In the genomic region with DNA sequence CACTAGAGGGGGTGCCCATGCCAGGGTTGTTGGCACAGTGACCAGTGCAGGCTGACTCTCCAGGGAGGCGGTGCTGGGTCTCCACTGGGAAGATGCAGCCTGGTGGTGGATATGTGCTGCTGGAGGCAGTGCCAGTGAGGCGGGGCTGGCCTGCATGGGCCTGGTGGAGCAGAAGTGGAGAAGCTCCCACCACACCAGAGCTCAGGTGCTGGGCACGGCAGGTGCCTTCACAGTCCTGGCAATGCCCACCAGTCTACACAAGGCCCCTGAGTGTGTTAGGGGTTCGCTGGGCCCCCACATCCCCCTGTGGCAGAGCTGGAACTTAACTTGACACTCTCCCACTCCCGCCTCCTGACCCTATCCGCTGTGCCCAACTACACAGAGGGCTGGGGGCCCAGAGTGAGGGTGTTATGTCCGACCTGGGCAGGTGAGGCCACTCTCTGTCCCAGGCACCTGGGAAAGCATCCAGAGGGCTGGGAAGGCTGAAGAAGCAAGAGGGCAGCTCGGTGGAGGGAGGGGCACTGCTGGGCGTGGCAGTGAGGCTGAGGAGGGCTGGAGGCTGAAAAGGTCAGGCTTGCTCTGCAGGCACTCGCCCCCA, we compare ENCODE assay signal across 19 cellular contexts.
DNase-seq lines count a peak whose midpoint lies in the region; ATAC-seq and TF ChIP-seq lines count a peak whose summit lies in the region.
"Had no signal": no experiment of that assay in that cellular context is flagged by ENCODE, and none has a peak within 500 bp of the region (broad histone marks: within the 10 kb centered on the region; RNA-seq: fewer than 3 reads in every experiment).

No MANE protein-coding gene starts in this region.

- DNase-seq in Peyer's patch (peak in 2 of 3 donors; percentile 40 to 44), WERI-Rb-1 (peak; percentile 5), left lung (peak; percentile 26 to 65), sciatic nerve (ENCODE audit: low spot score) (peak; percentile 52)
- DNase-seq in activated CD4-positive, CD25-positive, alpha-beta regulatory T cell treated with anti-CD3 and anti-CD28 coated beads, Interleukin-2, amount 50 U/mL, for 72 hours = no peak
- DNase-seq: CD4-positive, alpha-beta memory T cell; cerebellar nuclear complex; DMS153; erythroblast; foreskin fibroblast; NCI-H1436; nucleus accumbens; PC-9; SJCRH30 had no signal

- H3K4me1 ChIP-seq in Peyer's patch (peaks cover 0 to 15% (median 0%) of the 10 kb centered on the region in 4 donors), left lung (no peaks in the 10 kb centered on the region)
- H3K4me1 ChIP-seq: SJCRH30 had no signal

- H3K4me3 ChIP-seq in Peyer's patch (no peak overlapping the region), WERI-Rb-1 (ENCODE audit: low read depth, low read length) (no peak overlapping the region), left lung (no peak overlapping the region)
- H3K4me3 ChIP-seq: hepatocyte, PC-9, SJCRH30 had no signal

- H3K27me3 ChIP-seq in Peyer's patch (no peaks in the 10 kb centered on the region), WERI-Rb-1 (ENCODE audit: insufficient read depth, low read depth, severe bottlenecking) (no peaks in the 10 kb centered on the region), left lung (peaks cover 0 to 68% of the 10 kb centered on the region in 2 donors)
- H3K27me3 ChIP-seq: hepatocyte had no signal

- H3K36me3 ChIP-seq in Peyer's patch (no peaks in the 10 kb centered on the region), WERI-Rb-1 (no peaks in the 10 kb centered on the region), left lung (no peaks in the 10 kb centered on the region)
- H3K36me3 ChIP-seq: SJCRH30 had no signal

- no peaks in the 10 kb centered on the region for H3K9me3 ChIP-seq in Peyer's patch
- no peaks in the 10 kb centered on the region for H3K9me3 ChIP-seq in WERI-Rb-1 (ENCODE audit: severe bottlenecking)
- no peaks in the 10 kb centered on the region for H3K9me3 ChIP-seq in left lung
- H3K9me3 ChIP-seq: SJCRH30 had no signal

- no peak for TF ChIP-seq CTCF in Peyer's patch (IDR thresholded peaks at IDR 0.05)
- TF ChIP-seq CTCF in WERI-Rb-1 (IDR thresholded peaks at IDR 0.05; ENCODE audit: low read depth, low read length) = no peak
- TF ChIP-seq CTCF in left lung (IDR thresholded peaks at IDR 0.05) = no peak

- intact Hi-C loops in left lung (cut with DNase I) = no loop called here
- intact Hi-C loops in sciatic nerve (cut with DNase I) = no loop called here

- peak overlapping the region in 1 of 4 donors; percentile 59 for H3K27ac ChIP-seq in Peyer's patch
- no peak overlapping the region for H3K27ac ChIP-seq in WERI-Rb-1
- H3K27ac ChIP-seq in left lung = no peak overlapping the region
- H3K27ac ChIP-seq: hepatocyte, PC-9, SJCRH30 had no signal

- no peak for TF ChIP-seq POLR2A in Peyer's patch (IDR thresholded peaks at IDR 0.05)

- no peak for ATAC-seq in left lung
- ATAC-seq in sciatic nerve = no peak
- ATAC-seq in HG03521 (IDR thresholded peaks at IDR 0.05; ENCODE audit: unreplicated experiment) = no peak
- no peak for ATAC-seq in GM21447 (IDR thresholded peaks at IDR 0.05; ENCODE audit: unreplicated experiment)
- ATAC-seq: activated naive CD4-positive, alpha-beta T cell treated with anti-CD3 and anti-CD28 coated beads, Interleukin-2, amount 50 U/mL, for 72 hours; T-helper 17 cell had no signal
